2 cellular contexts compared by ENCODE assay signal in genomic region chr17:7459961-7460545, GRCh38.
TF ChIP-seq lines count a peak whose summit lies in the region.

No MANE protein-coding gene starts in this region.

TF ChIP-seq in HCT116, 20 proteins besides CTCF, POLR2A, EP300 and RAD21:
- 0 out of 2 replicates have a peak, but pooled peaks have one; percentile 12 for TF ChIP-seq SIN3A (IDR thresholded peaks at IDR 0.05; ENCODE audit: low read depth)
- TF ChIP-seq ATF3 (IDR thresholded peaks at IDR 0.05), result no peak
- TF ChIP-seq YY1 (IDR thresholded peaks at IDR 0.05; ENCODE audit: extremely low read depth, insufficient replicate concordance, low read depth, low read length), result peak; percentile 25

TF ChIP-seq in HEK293T, 16 proteins besides CTCF, POLR2A, EP300 and RAD21:
- TF ChIP-seq HDGF (IDR thresholded peaks at IDR 0.05; ENCODE audit: borderline replicate concordance), result no peak
